Comparison of ENCODE assay signal across 15 cellular contexts in the genomic region with DNA sequence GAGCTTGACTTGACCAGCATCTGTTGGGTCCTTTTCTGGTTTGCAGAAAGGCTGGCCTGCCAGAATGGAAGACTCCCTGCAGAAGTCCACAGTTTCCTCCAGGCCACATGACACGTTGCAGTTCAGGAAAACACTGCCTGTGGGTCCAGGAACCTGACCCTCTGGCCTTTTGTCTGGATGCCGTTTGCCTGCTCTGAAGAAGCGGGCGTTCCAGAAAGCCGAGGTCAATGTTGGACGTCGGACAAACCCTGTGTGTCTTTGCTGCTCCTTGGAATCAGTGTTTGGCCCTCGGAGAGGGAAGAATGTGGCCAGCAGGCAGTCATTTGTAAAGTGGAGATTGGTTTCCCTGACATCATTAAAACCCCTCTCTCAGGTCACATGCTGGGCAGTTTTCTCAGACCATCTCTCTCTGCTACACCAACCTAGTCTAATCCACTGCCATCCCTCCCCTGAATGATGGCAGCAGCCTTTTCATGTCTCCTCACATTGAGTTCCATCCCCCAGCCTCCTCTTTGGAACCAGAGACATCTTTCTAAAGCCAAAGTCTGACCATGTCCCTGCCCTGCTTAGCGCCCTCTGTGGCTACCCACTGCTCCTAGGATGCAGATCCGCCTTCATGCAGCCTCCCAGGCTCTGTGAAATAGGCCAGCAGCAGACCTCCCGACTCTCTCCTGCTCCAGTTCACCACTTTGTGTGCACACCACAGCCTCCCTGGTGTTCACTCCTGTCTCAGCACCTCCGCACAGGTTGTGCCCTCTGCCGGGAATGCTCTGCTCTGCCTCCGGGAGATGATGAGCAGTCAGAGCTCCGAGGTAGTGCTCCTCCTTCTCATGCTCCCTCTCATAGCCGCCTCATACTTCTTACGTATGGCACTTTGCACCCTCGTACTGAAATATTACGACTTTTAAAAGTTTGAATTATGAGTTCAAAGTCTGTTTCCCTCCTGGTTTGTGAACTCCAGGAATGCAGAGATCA.
DNase-seq lines count a peak whose midpoint lies in the region; ATAC-seq and TF ChIP-seq lines count a peak whose summit lies in the region.
"Had no signal": no experiment of that assay in that cellular context is flagged by ENCODE, and none has a peak within 500 bp of the region (broad histone marks: within the 10 kb centered on the region; RNA-seq: fewer than 3 reads in every experiment).

No MANE protein-coding gene starts in this region.

- no peak overlapping the region for H3K4me3 ChIP-seq in epithelial cell of proximal tubule (ENCODE audit: low read depth, low read length)
- H3K4me3 ChIP-seq in sigmoid colon: no peak overlapping the region
- H3K4me3 ChIP-seq in CD4-positive, alpha-beta memory T cell (ENCODE audit: low read length in 2 of 2): no peak overlapping the region

- H3K36me3 ChIP-seq in sigmoid colon: no peaks in the 10 kb centered on the region
- H3K36me3 ChIP-seq in CD4-positive, alpha-beta memory T cell (ENCODE audit: insufficient read depth, low read length): no peaks in the 10 kb centered on the region

- H2BK20ac ChIP-seq in H9 (ENCODE audit: low read depth, low read length, poor library complexity, severe bottlenecking): no peak overlapping the region

- POLR2A ChIA-PET in CD4-positive, alpha-beta memory T cell (lab: Charles Lee; ENCODE audit: partially characterized antibody): no interaction called here

- H3K9me3 ChIP-seq in H9 (ENCODE audit: control insufficient read depth, low read depth, low read length) (peaks cover 8% of the 10 kb centered on the region), sigmoid colon (peaks cover 0 to 6% (median 1%) of the 10 kb centered on the region in 4 donors)
- H3K9me3 ChIP-seq in CD4-positive, alpha-beta memory T cell (ENCODE audit: control insufficient read depth in 1 of 2, low read length in 2 of 2): peaks cover 0 to 7% of the 10 kb centered on the region in 2 donors

- no peak overlapping the region for H2BK12ac ChIP-seq in H9 (ENCODE audit: insufficient read length, low read depth, low read length)

- no peak overlapping the region for H3K23ac ChIP-seq in H9 (ENCODE audit: insufficient read length, low read depth, low read length)

- TF ChIP-seq POLR2A in sigmoid colon (IDR thresholded peaks at IDR 0.05): no peak

- H4K91ac ChIP-seq in H9 (ENCODE audit: insufficient read length, low read depth, low read length): no peak overlapping the region

- no peak overlapping the region for H3K27ac ChIP-seq in H9 (ENCODE audit: insufficient read length, low read depth, low read length)
- peak overlapping the region; percentile 47 to 69 (median 56) for H3K27ac ChIP-seq in sigmoid colon
- no peak overlapping the region for H3K27ac ChIP-seq in CD4-positive, alpha-beta memory T cell (ENCODE audit: low read depth, low read length)
- H3K27ac ChIP-seq: KMS-11, VCaP had no signal

- H3K4me3 Mint-ChIP-seq in H9: no peak overlapping the region
- H3K4me3 Mint-ChIP-seq in CD4-positive, alpha-beta memory T cell: peak overlapping the region in 1 of 8 donors; percentile 49
- H3K4me3 Mint-ChIP-seq: brain, HFFc6, nephron had no signal

- no peak overlapping the region for H3K4ac ChIP-seq in H9 (ENCODE audit: low read depth, low read length)

- H2BK15ac ChIP-seq in H9 (ENCODE audit: low read depth, low read length): no peak overlapping the region

- H3K27me3 Mint-ChIP-seq in H9 (ENCODE audit: low read depth): peaks cover 5% of the 10 kb centered on the region
- H3K27me3 Mint-ChIP-seq in CD4-positive, alpha-beta memory T cell: peaks cover 7 to 22% of the 10 kb centered on the region in 2 donors

- peaks cover 0 to 6% of the 10 kb centered on the region in 2 experiments; a peak in 1 of 4 replicates for H3K4me1 Mint-ChIP-seq in H9
- peaks cover 37 to 53% (median 40%) of the 10 kb centered on the region in 4 donors for H3K4me1 Mint-ChIP-seq in CD4-positive, alpha-beta memory T cell
- H3K4me1 Mint-ChIP-seq: nephron had no signal

- TF ChIP-seq CTCF in H9 (conservative IDR thresholded peaks at IDR 0.05): peak; percentile 43
- peak; percentile 31 for TF ChIP-seq CTCF in epithelial cell of proximal tubule (conservative IDR thresholded peaks at IDR 0.05; ENCODE audit: low read depth, low read length)
- TF ChIP-seq CTCF in sigmoid colon (IDR thresholded peaks at IDR 0.05): no peak

- no peaks in the 10 kb centered on the region for H4K20me1 ChIP-seq in H9 (ENCODE audit: control insufficient read depth, insufficient read depth, insufficient read length)

- H2AFZ ChIP-seq in H9 (ENCODE audit: low read length): no peak overlapping the region

- no peak overlapping the region for H2AK5ac ChIP-seq in H9 (ENCODE audit: insufficient read length, low read length)

- no peak overlapping the region for H3K9ac ChIP-seq in H9 (ENCODE audit: extremely low read depth, insufficient read length, low read length)
- H3K9ac ChIP-seq: KMS-11 had no signal

- DNase-seq in H9: peak; percentile 46
- no peak for DNase-seq in epithelial cell of proximal tubule (ENCODE audit: low read depth)
- peak; percentile 48 for DNase-seq in iPS-NIHi7 (ENCODE audit: extremely low spot score)
- DNase-seq in sigmoid colon: peak; percentile 95
- no peak for DNase-seq in CD4-positive, alpha-beta memory T cell
- no peak for DNase-seq in NCI-H524 treated with DMSO at 0.1 percent for 48 hours (lab: John Stamatoyannopoulos, UW)
- DNase-seq: activated T-cell treated with anti-CD3 and anti-CD28 coated beads, Interleukin-2, amount 50 U/mL, for 1 hour; HFFc6; NCI-H1694 had no signal

- ATAC-seq in HG03457 (IDR thresholded peaks at IDR 0.05; ENCODE audit: unreplicated experiment) (no peak), GM19463 (IDR thresholded peaks at IDR 0.05; ENCODE audit: unreplicated experiment) (no peak)

- H3K4me2 ChIP-seq in H9 (ENCODE audit: insufficient read depth, insufficient read length, low read length): no peak overlapping the region
- H3K4me2 ChIP-seq: KMS-11 had no signal

- H3K14ac ChIP-seq in H9 (ENCODE audit: insufficient read depth, low read length): no peak overlapping the region

- no peak overlapping the region for H3K18ac ChIP-seq in H9 (ENCODE audit: insufficient read length, low read depth, low read length)

- H3K27me3 ChIP-seq in H9 (ENCODE audit: insufficient read depth, low read length) (no peaks in the 10 kb centered on the region), sigmoid colon (no peaks in the 10 kb centered on the region)
- no peaks in the 10 kb centered on the region for H3K27me3 ChIP-seq in CD4-positive, alpha-beta memory T cell (ENCODE audit: insufficient read depth, low read length)

- H2BK5ac ChIP-seq in H9 (ENCODE audit: insufficient read length, low read length): no peak overlapping the region

- H2BK120ac ChIP-seq in H9 (ENCODE audit: low read depth, low read length, poor library complexity, severe bottlenecking): no peak overlapping the region

- H3K23me2 ChIP-seq in H9 (ENCODE audit: insufficient read length, low read depth, low read length, poor library complexity, severe bottlenecking): no peaks in the 10 kb centered on the region

- H3K27ac Mint-ChIP-seq in H9: peak overlapping the region in 2 of 3 experiments; percentile 5 to 23; a peak in 1 of 7 replicates
- peak overlapping the region in 3 of 7 donors; percentile 10 to 92 (median 17) for H3K27ac Mint-ChIP-seq in CD4-positive, alpha-beta memory T cell
- H3K27ac Mint-ChIP-seq: HFFc6 had no signal

- no peaks in the 10 kb centered on the region for H3K4me1 ChIP-seq in H9 (ENCODE audit: insufficient read depth, low read length)
- peaks cover 0 to 30% (median 8%) of the 10 kb centered on the region in 4 donors for H3K4me1 ChIP-seq in sigmoid colon
- peaks cover 43% of the 10 kb centered on the region for H3K4me1 ChIP-seq in CD4-positive, alpha-beta memory T cell (ENCODE audit: insufficient read depth, low read length)

- H3T11ph ChIP-seq in H9 (ENCODE audit: low read length): no peak overlapping the region

- TF ChIP-seq EP300 in sigmoid colon (IDR thresholded peaks at IDR 0.05): no peak

- H3K56ac ChIP-seq in H9 (ENCODE audit: insufficient read length, low read depth, low read length): no peak overlapping the region

- no peaks in the 10 kb centered on the region for H3K79me2 ChIP-seq in H9 (ENCODE audit: insufficient read depth, low read length)

- peaks cover 15 to 23% of the 10 kb centered on the region in 2 experiments for H3K9me3 Mint-ChIP-seq in H9
- H3K9me3 Mint-ChIP-seq in CD4-positive, alpha-beta memory T cell: peaks cover 0 to 10% (median 8%) of the 10 kb centered on the region in 8 donors

- no peaks in the 10 kb centered on the region for H3K79me1 ChIP-seq in H9 (ENCODE audit: insufficient read depth, low read depth, low read length, poor library complexity, severe bottlenecking)

- H4K5ac ChIP-seq in H9 (ENCODE audit: insufficient read length, low read depth, low read length): no peak overlapping the region

- intact Hi-C loops in sigmoid colon (cut with DNase I): no loop called here
- intact Hi-C loops in CD4-positive, alpha-beta memory T cell (cut with micrococcal nuclease): loop anchor here (10.0 kb wide), 1 partner anchor 55 kb away; no protein-coding TSS in a partner anchor

- H3K36me3 Mint-ChIP-seq in H9 (ENCODE audit: insufficient read depth in 1 of 3, low read depth in 3 of 3): peaks cover 14 to 25% (median 24%) of the 10 kb centered on the region in 3 experiments
- H3K36me3 Mint-ChIP-seq in CD4-positive, alpha-beta memory T cell: peaks cover 8 to 13% of the 10 kb centered on the region in 2 donors

- CTCF ChIA-PET in CD4-positive, alpha-beta memory T cell (lab: Charles Lee; ENCODE audit: partially characterized antibody): no interaction called here

- WGBS in H9 (ENCODE audit: extremely low coverage, insufficient read length, low lambda C conversion rate): no CpG with 5 or more reads among the region's 19 CpGs
- WGBS in sigmoid colon, 2 donors: 82 to 83% methylated on average over 19 of the region's 19 CpGs

- H4K8ac ChIP-seq in H9 (replicated peaks; ENCODE audit: insufficient read length, low read depth, low read length): no peak overlapping the region

Comparison
In these comparisons a context has a peak if more than half of its experiments do, and no peak if none do; other contexts are left out.
1. DNase-seq: peak in H9 (single experiment), iPS-NIHi7 (single experiment) and sigmoid colon (single experiment); none in epithelial cell of proximal tubule (single experiment), CD4-positive, alpha-beta memory T cell (0 of 5) and NCI-H524 treated with DMSO at 0.1 percent for 48 hours (single experiment).
2. H3K27ac ChIP-seq: peak in sigmoid colon (4 of 4); none in H9 (single experiment) and CD4-positive, alpha-beta memory T cell (single experiment).
3. CTCF ChIP-seq: peak in H9 (single experiment) and epithelial cell of proximal tubule (single experiment); none in sigmoid colon (0 of 4).